ENCODE assay signal across 8 cellular contexts in genomic region chr2:159904565-159905281, GRCh38. TPM values are rescaled to one million over a fixed set of nuclear protein-coding genes. Genes with fewer than 3 reads are reported as not detected.
A peak's percentile ranks its signal among the peaks of the same experiment; 100 is the strongest.
DNase-seq lines count a peak whose midpoint lies in the region; ATAC-seq and TF ChIP-seq lines count a peak whose summit lies in the region.

Gene LY75, minus strand, starts transcription at chr2:159904756.

- H3F3A ChIP-seq in smooth muscle cell (ENCODE audit: low read depth): no peaks in the 10 kb centered on the region

- H3K9ac ChIP-seq in smooth muscle cell (ENCODE audit: low read depth): no peak within 1 kb of the TSS

- H3K27ac ChIP-seq in smooth muscle cell (ENCODE audit: low read depth): no peak within 1 kb of the TSS

- H4K20me1 ChIP-seq in smooth muscle cell (ENCODE audit: low read depth): no peaks in the 10 kb centered on the region

- peak within 1 kb of the TSS; percentile 75 for H2AFZ ChIP-seq in smooth muscle cell (ENCODE audit: low read depth)

- H3K4me3 ChIP-seq in iPS-11a (ENCODE audit: low read depth, low read length): peak within 1 kb of the TSS; percentile 51
- H3K4me3 ChIP-seq in smooth muscle cell: peak within 1 kb of the TSS; percentile 37

- peak; percentile 68 for DNase-seq in NCI-H82 (lab: John Stamatoyannopoulos, UW)
- no peak for DNase-seq in NCI-H82 treated with DMSO at 0.1 percent for 48 hours (lab: John Stamatoyannopoulos, UW; ENCODE audit: unreplicated experiment)
- DNase-seq in SKM-1 treated with dmso at 0.1 percent for 144 hours (lab: John Stamatoyannopoulos, UW; ENCODE audit: unreplicated experiment): peak; percentile 92
- peak; percentile 70 for DNase-seq in activated naive CD8-positive, alpha-beta T cell treated with anti-CD3 and anti-CD28 coated beads, Interleukin-2, amount 50 U/mL, for 16 hours (ENCODE audit: low read depth, low spot score)
- no peak for DNase-seq in smooth muscle cell (lab: John Stamatoyannopoulos, UW; ENCODE audit: unreplicated experiment)
- no peak for DNase-seq in inferior parietal cortex (ENCODE audit: extremely low spot score)

- peak within 1 kb of the TSS; percentile 84 for H3K4me2 ChIP-seq in smooth muscle cell

- ATAC-seq in HG03108 (IDR thresholded peaks at IDR 0.05; ENCODE audit: unreplicated experiment): peak; percentile 69

- H3K79me2 ChIP-seq in smooth muscle cell (ENCODE audit: low read depth): no peaks in the 10 kb centered on the region

- TF ChIP-seq CTCF in smooth muscle cell (IDR thresholded peaks at IDR 0.05; ENCODE audit: borderline replicate concordance, insufficient read depth, poor library complexity, severe bottlenecking): no peak

- H3K27me3 ChIP-seq in smooth muscle cell (ENCODE audit: low read depth): peaks cover 94% of the 10 kb centered on the region

- H3K9me3 ChIP-seq in smooth muscle cell (replicated peaks; ENCODE audit: low read depth): no peaks in the 10 kb centered on the region

- WGBS in smooth muscle cell (ENCODE audit: low lambda C conversion rate): 9% methylated on average over 42 of the region's 56 CpGs

- no peaks in the 10 kb centered on the region for H3K36me3 ChIP-seq in smooth muscle cell (ENCODE audit: low read depth)

- H3K4me1 ChIP-seq in smooth muscle cell (ENCODE audit: low read depth): peaks cover 3% of the 10 kb centered on the region

RNA-seq across cellular contexts. Expression of gene LY75, which starts in this region (rescaled TPM):
- total RNA-seq in smooth muscle cell: not detected in 2 replicates
- polyA plus RNA-seq in smooth muscle cell: 0.06 and 0.48 TPM in 2 replicates

Comparison
In these comparisons a context has a peak if more than half of its experiments do, and no peak if none do; other contexts are left out.
1. DNase-seq: peak in NCI-H82 (single experiment), SKM-1 treated with dmso at 0.1 percent for 144 hours (single experiment) and activated naive CD8-positive, alpha-beta T cell treated with anti-CD3 and anti-CD28 coated beads, Interleukin-2, amount 50 U/mL, for 16 hours (single experiment); none in NCI-H82 treated with DMSO at 0.1 percent for 48 hours (single experiment), smooth muscle cell (single experiment) and inferior parietal cortex (single experiment).